Comparison of ENCODE assay signal across 13 cellular contexts in the genomic region with DNA sequence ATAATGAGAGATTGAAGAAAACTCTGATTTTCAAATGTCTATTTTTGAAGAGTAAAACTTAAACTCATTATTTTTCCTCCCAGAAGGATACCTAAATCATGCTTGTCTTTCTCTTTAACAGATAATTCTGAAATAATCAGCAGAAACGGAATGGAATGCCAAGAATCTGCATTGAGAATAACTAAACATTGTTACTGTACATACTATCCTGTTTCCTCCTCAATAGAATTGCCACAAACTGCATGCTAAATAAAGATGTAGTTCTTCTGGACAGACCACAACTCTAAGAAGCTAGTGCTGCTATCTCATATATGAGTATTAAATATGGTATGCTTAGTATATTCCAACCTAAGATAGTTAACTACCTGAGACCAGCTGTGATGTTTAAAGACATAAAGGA.
"Had no signal": no experiment of that assay in that cellular context is flagged by ENCODE, and none has a peak within 500 bp of the region (broad histone marks: within the 10 kb centered on the region; RNA-seq: fewer than 3 reads in every experiment).

No MANE protein-coding gene starts in this region.

- H3K27me3 ChIP-seq: breast epithelium had no signal

- H3K4me1 ChIP-seq: breast epithelium had no signal

- H3K27ac ChIP-seq: breast epithelium, epithelial cell of prostate, skin epidermis had no signal

- ATAC-seq: activated CD4-positive, alpha-beta T cell treated with anti-CD3 and anti-CD28 coated beads for 36 hours; activated CD8-positive, alpha-beta T cell treated with anti-CD3 and anti-CD28 coated beads for 36 hours; natural killer cell treated with Interleukin-12 subunit alpha and Interleukin-12 subunit beta and Interleukin-15 and Interleukin-18, amount 100 ng/mL, for 72 hours had no signal

- H3K4me3 ChIP-seq: breast epithelium, skin epidermis had no signal

- DNase-seq: activated CD4-positive, alpha-beta T cell treated with anti-CD3 and anti-CD28 coated beads for 36 hours; activated CD8-positive, alpha-beta memory T cell treated with anti-CD3 and anti-CD28 coated beads, Interleukin-2, amount 50 U/mL, for 4 hours; activated CD8-positive, alpha-beta T cell treated with anti-CD3 and anti-CD28 coated beads for 36 hours; activated effector memory CD4-positive, alpha-beta T cell treated with anti-CD3 and anti-CD28 coated beads, Interleukin-2, amount 50 U/mL, for 16 hours; activated T-cell treated with anti-CD3 and anti-CD28 coated beads, Interleukin-2, amount 50 U/mL, for 48 hours; hippocampal formation; mesendoderm; stimulated activated CD4-positive, alpha-beta T cell treated with anti-CD3 and anti-CD28 coated beads, Interleukin-4, amount 100 ng/mL, for 24 hours; T-helper 2 cell had no signal

- H3K9me3 ChIP-seq: breast epithelium had no signal
